ENCODE assay signal across 8 cellular contexts in the genomic region with DNA sequence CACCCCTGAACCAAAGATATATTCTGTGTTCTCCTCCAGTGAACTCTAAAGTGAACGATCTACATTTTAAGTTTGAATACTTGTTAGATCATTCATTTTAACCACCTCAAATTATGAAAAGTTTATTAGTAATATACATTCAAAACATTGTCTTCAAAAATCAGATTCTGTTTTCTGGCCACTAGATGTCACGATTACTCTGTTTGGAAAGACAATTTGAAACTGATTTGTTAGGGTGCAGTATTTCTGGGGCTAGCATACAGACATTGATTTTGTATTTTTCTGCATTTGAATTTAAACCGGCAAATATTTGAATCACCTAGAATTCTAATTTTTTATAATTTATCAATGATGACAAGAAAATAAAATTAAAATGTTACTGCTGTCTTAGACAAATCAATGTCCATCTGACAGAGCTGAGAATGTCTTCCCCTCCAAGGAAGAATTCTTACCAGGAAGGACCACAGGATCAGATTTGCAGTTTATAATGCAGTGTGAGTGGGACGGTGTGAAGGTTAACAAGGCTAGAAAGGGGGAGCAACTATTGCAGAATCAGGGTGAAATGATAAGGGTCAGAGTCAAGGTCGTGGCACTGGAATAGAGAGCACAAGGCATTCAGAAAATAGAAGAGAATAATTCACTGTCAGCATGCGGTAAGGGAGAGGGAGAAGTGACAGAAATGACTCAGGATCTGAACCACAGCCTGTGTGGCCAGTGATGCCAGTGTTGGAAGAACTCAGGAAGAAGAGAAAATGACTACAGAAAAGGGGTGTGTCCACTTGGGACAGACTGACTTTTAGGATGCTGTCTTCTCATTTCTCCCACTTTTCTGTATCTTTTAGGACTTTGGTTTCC.
DNase-seq lines count a peak whose midpoint lies in the region.

No MANE protein-coding gene starts in this region.

- peak; percentile 25 for DNase-seq in DMS114 treated with DMSO at 0.1 percent for 48 hours (lab: John Stamatoyannopoulos, UW; ENCODE audit: unreplicated experiment)
- peak; percentile 52 for DNase-seq in HT-29 (ENCODE audit: low spot score)
- peak; percentile 32 for DNase-seq in SKM-1 treated with dmso at 0.1 percent for 144 hours (lab: John Stamatoyannopoulos, UW; ENCODE audit: unreplicated experiment)
- DNase-seq in germinal center (ENCODE audit: low spot score): peak; percentile 5
- peak; percentile 18 for DNase-seq in stromal cell of bone marrow (ENCODE audit: low read depth)
- DNase-seq in mesenteric fat pad (ENCODE audit: low spot score): no peak
- DNase-seq in NK-92 (lab: John Stamatoyannopoulos, UW; ENCODE audit: unreplicated experiment): no peak
- DNase-seq in effector CD4-positive, alpha-beta T cell: no peak

Comparison
In these comparisons a context has a peak if more than half of its experiments do, and no peak if none do; other contexts are left out.
1. DNase-seq: peak in DMS114 treated with DMSO at 0.1 percent for 48 hours (single experiment), HT-29 (single experiment), SKM-1 treated with dmso at 0.1 percent for 144 hours (single experiment), germinal center (single experiment) and stromal cell of bone marrow (single experiment); none in mesenteric fat pad (single experiment), NK-92 (single experiment) and effector CD4-positive, alpha-beta T cell (single experiment).